In genomic region chr6:26459023-26459810, GRCh38 we compare ENCODE assay signal across 8 cellular contexts. TPM values are rescaled to one million over a fixed set of nuclear protein-coding genes. Genes with fewer than 3 reads are reported as not detected.
DNase-seq lines count a peak whose midpoint lies in the region; ATAC-seq and TF ChIP-seq lines count a peak whose summit lies in the region.
"Had no signal": no experiment of that assay in that cellular context is flagged by ENCODE, and none has a peak within 500 bp of the region (broad histone marks: within the 10 kb centered on the region; RNA-seq: fewer than 3 reads in every experiment).

No MANE protein-coding gene starts in this region.

- H3K36me3 ChIP-seq in MG63 (peaks cover 12% of the 10 kb centered on the region), gastrocnemius medialis (peaks cover 0 to 42% of the 10 kb centered on the region in 2 donors)

- intact Hi-C loops in gastrocnemius medialis (cut with DNase I; ENCODE audit: low total_unique reads) = loop anchor here (5.0 kb wide), 1 partner anchor 287 kb away; no protein-coding TSS in a partner anchor

- H3K4me3 Mint-ChIP-seq in chondrocyte (ENCODE audit: unreplicated experiment) = peak overlapping the region; percentile 59

- no peaks in the 10 kb centered on the region for H3K27me3 Mint-ChIP-seq in chondrocyte (ENCODE audit: low read depth)

- no peak for DNase-seq in MG63
- no peak for DNase-seq in chondrocyte (ENCODE audit: low spot score)
- no peak for DNase-seq in gastrocnemius medialis
- DNase-seq in putamen (ENCODE audit: low spot score) = no peak
- DNase-seq in germinal center (ENCODE audit: low spot score) = no peak
- DNase-seq: NCI-H1436 treated with DMSO at 0.1 percent for 48 hours, retina had no signal

- peaks cover 60% of the 10 kb centered on the region for H3K4me1 Mint-ChIP-seq in chondrocyte (ENCODE audit: low read depth)

- in situ Hi-C loops in gastrocnemius medialis (cut with MboI; ENCODE audit: low sequenced_read_pairs in 4 of 4) = no loop called here

- H3K9me3 ChIP-seq in MG63 = no peaks in the 10 kb centered on the region
- no peaks in the 10 kb centered on the region for H3K9me3 ChIP-seq in gastrocnemius medialis

- H3K27ac ChIP-seq in gastrocnemius medialis = peak overlapping the region in 2 of 4 donors; percentile 7 to 97

- H3K36me3 Mint-ChIP-seq in chondrocyte (ENCODE audit: low read depth) = peaks cover 42% of the 10 kb centered on the region

- no peaks in the 10 kb centered on the region for H3K9me3 Mint-ChIP-seq in chondrocyte (ENCODE audit: low read depth)

- no peaks in the 10 kb centered on the region for H3K27me3 ChIP-seq in MG63
- no peaks in the 10 kb centered on the region for H3K27me3 ChIP-seq in gastrocnemius medialis

- TF ChIP-seq CTCF in chondrocyte (IDR thresholded peaks at IDR 0.05) = no peak
- TF ChIP-seq CTCF in gastrocnemius medialis (IDR thresholded peaks at IDR 0.05 in 4 of 5, conservative IDR thresholded peaks at IDR 0.05 in 1 of 5) = no peak

- H3K4me1 ChIP-seq in gastrocnemius medialis = peaks cover 28 to 37% of the 10 kb centered on the region in 2 donors

- H3K27ac Mint-ChIP-seq in chondrocyte (ENCODE audit: unreplicated experiment) = peak overlapping the region; percentile 33

- no peak for ATAC-seq in gastrocnemius medialis
- no peak for ATAC-seq in GM18511 (IDR thresholded peaks at IDR 0.05; ENCODE audit: unreplicated experiment)

- TF ChIP-seq POLR2A in gastrocnemius medialis (IDR thresholded peaks at IDR 0.05) = no peak

- H3K4me3 ChIP-seq in MG63 (peak overlapping the region; percentile 92), gastrocnemius medialis (peak overlapping the region in 3 of 4 donors; percentile 9 to 94 (median 86))

RNA-seq across cellular contexts. Expression of gene BTN2A1, which starts 1.5 kb away (rescaled TPM):
- total RNA-seq in MG63 (2014; rRNA removed; shearing (Covaris generic); ENCODE audit: low replicate concordance) = 2.9 and 6.6 TPM in 2 replicates
- total RNA-seq in chondrocyte = 28.3 to 33.6 TPM (median 33.3 TPM) in 3 replicates
- 1 to 10 TPM; 6.2 to 9.7 (median 8.1) TPM for total RNA-seq in gastrocnemius medialis

RNA-seq across cellular contexts. Expression of gene BTN3A3, which starts 18.9 kb away (rescaled TPM):
- total RNA-seq in MG63 (2014; rRNA removed; shearing (Covaris generic); ENCODE audit: low replicate concordance) = 7.5 and 16.1 TPM in 2 replicates
- total RNA-seq in chondrocyte (8.6 to 23.7 TPM (median 9.3 TPM) in 3 replicates), gastrocnemius medialis (1 to 10 TPM; 1.8 to 2.9 (median 2.6) TPM)

RNA-seq across cellular contexts. Expression of gene BTN1A1, which starts 40.9 kb away (rescaled TPM):
- not detected in 2 replicates for total RNA-seq in MG63 (2014; rRNA removed; shearing (Covaris generic); ENCODE audit: low replicate concordance)
- total RNA-seq in chondrocyte (not detected in 3 replicates), gastrocnemius medialis (not detected)

RNA-seq across cellular contexts. Expression of gene BTN3A1, which starts 57.1 kb away (rescaled TPM):
- total RNA-seq in MG63 (2014; rRNA removed; shearing (Covaris generic); ENCODE audit: low replicate concordance) = 11.2 and 11.3 TPM in 2 replicates
- 10.9 to 19.3 TPM (median 11.6 TPM) in 3 replicates for total RNA-seq in chondrocyte
- 1 to 10 TPM; 2.5 to 3.5 (median 3.1) TPM for total RNA-seq in gastrocnemius medialis
